10 cellular contexts compared by ENCODE assay signal in the genomic region with DNA sequence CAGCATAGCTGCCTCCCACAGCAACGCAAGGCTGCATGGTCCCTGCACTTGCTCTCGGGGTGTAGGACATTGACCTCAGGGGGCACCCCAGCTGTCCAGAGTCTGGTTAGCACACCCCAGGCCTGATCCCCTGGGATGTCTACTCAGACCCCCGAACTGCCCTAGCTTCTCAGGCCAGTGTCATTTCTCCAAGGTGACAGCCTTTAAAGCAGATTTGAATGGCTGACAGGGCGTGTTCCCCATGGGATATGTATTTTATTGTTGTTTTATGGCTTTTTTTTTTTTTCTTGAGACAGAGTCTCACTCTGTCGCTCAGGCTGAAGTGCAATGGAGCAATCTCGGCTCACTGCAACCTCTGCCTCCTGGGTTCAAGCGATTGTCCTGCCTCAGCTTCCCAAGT. TPM values are rescaled to one million over a fixed set of nuclear protein-coding genes. Genes with fewer than 3 reads are reported as not detected.
DNase-seq lines count a peak whose midpoint lies in the region; ATAC-seq and TF ChIP-seq lines count a peak whose summit lies in the region.
"Had no signal": no experiment of that assay in that cellular context is flagged by ENCODE, and none has a peak within 500 bp of the region (broad histone marks: within the 10 kb centered on the region; RNA-seq: fewer than 3 reads in every experiment).

No MANE protein-coding gene starts in this region.

- no peak for ATAC-seq in lung (ENCODE audit: insufficient read depth, low FRiP score)
- ATAC-seq in activated CD4-positive, alpha-beta T cell treated with anti-CD3 and anti-CD28 coated beads for 36 hours = no peak
- ATAC-seq: activated CD4-positive, CD25-positive, alpha-beta regulatory T cell treated with anti-CD3 and anti-CD28 coated beads, Interleukin-2, amount 50 U/mL, for 24 hours had no signal

- H3K79me2 ChIP-seq in GM23248 (ENCODE audit: insufficient read depth) = no peaks in the 10 kb centered on the region

- no peak overlapping the region for H3K4me3 Mint-ChIP-seq in activated CD4-positive, alpha-beta T cell treated with anti-CD3 and anti-CD28 coated beads for 36 hours
- H3K4me3 Mint-ChIP-seq in T-helper 2 cell treated with Interferon-gamma antibody and Interleukin-4, amounts not matched to agents 5 μg/mL and 100 μg/mL, for 36 hours = no peak overlapping the region
- H3K4me3 Mint-ChIP-seq: activated naive CD8-positive, alpha-beta T cell treated with anti-CD3 and anti-CD28 coated beads for 36 hours had no signal

- no peaks in the 10 kb centered on the region for H3K36me3 ChIP-seq in GM23248 (ENCODE audit: low read depth)
- no peaks in the 10 kb centered on the region for H3K36me3 ChIP-seq in lung (ENCODE audit: control insufficient read depth in 2 of 2, insufficient read depth in 2 of 2, low read length in 2 of 2)
- H3K36me3 ChIP-seq in stomach = no peaks in the 10 kb centered on the region

- DNase-seq in GM23248 = no peak
- DNase-seq in lung (ENCODE audit: low spot score) = no peak
- DNase-seq in stomach = no peak
- DNase-seq in activated CD4-positive, alpha-beta T cell treated with anti-CD3 and anti-CD28 coated beads for 36 hours = no peak
- no peak for DNase-seq in NCI-H146 (lab: John Stamatoyannopoulos, UW)
- DNase-seq in NCI-H446 treated with DMSO at 0.1 percent for 48 hours (lab: John Stamatoyannopoulos, UW) = no peak
- no peak for DNase-seq in T-helper 2 cell treated with Interferon-gamma antibody and Interleukin-4, amounts not matched to agents 5 μg/mL and 100 μg/mL, for 36 hours (ENCODE audit: low spot score)
- DNase-seq: activated naive CD8-positive, alpha-beta T cell treated with anti-CD3 and anti-CD28 coated beads for 36 hours had no signal

- 80 to 81% methylated on average over 7 of the region's 7 CpGs for WGBS in GM23248 (ENCODE audit: low coverage in 1 of 2, low lambda C conversion rate in 2 of 2, missing lambda C conversion rate in 2 of 2), 2 experiments
- 87 to 88% methylated on average over 7 of the region's 7 CpGs for WGBS in lung, 2 donors
- 59 to 66% (median 62%) methylated on average over 7 of the region's 7 CpGs for WGBS in stomach, 5 donors

- POLR2A ChIA-PET in activated CD4-positive, alpha-beta T cell treated with anti-CD3 and anti-CD28 coated beads for 36 hours (lab: Charles Lee) = interaction anchor here (0.6 kb wide), 2 partner anchors 220 to 1219 kb away, joined by 3 read pairs; no protein-coding TSS in a partner anchor

- no peak overlapping the region for H3K27ac Mint-ChIP-seq in activated CD4-positive, alpha-beta T cell treated with anti-CD3 and anti-CD28 coated beads for 36 hours
- H3K27ac Mint-ChIP-seq in T-helper 2 cell treated with Interferon-gamma antibody and Interleukin-4, amounts not matched to agents 5 μg/mL and 100 μg/mL, for 36 hours = no peak overlapping the region
- H3K27ac Mint-ChIP-seq: activated naive CD8-positive, alpha-beta T cell treated with anti-CD3 and anti-CD28 coated beads for 36 hours had no signal

- H3K4me3 ChIP-seq in GM23248 (no peak overlapping the region), lung (no peak overlapping the region), stomach (peak overlapping the region in 3 of 4 donors; percentile 36 to 47 (median 42))

- H3K4me2 ChIP-seq in GM23248 (ENCODE audit: unreplicated experiment) = no peak overlapping the region

- no peak for TF ChIP-seq EP300 in stomach (IDR thresholded peaks at IDR 0.05)

- intact Hi-C loops in stomach (cut with DNase I; ENCODE audit: low total_unique reads) = no loop called here
- intact Hi-C loops in activated CD4-positive, alpha-beta T cell treated with anti-CD3 and anti-CD28 coated beads for 36 hours (cut with DNase I, micrococcal nuclease) = no loop called here

- no peaks in the 10 kb centered on the region for H3K9me2 ChIP-seq in GM23248 (ENCODE audit: insufficient read depth)

- H3K4me1 ChIP-seq in GM23248 (ENCODE audit: insufficient read depth) (peaks cover 5% of the 10 kb centered on the region; the same call in 1 of the 2 replicates), lung (ENCODE audit: control insufficient read depth in 2 of 2, insufficient read depth in 2 of 2, low read length in 2 of 2) (peaks cover 0 to 15% of the 10 kb centered on the region in 2 donors), stomach (peaks cover 46 to 66% (median 65%) of the 10 kb centered on the region in 4 donors)

- H3K36me3 Mint-ChIP-seq in activated CD4-positive, alpha-beta T cell treated with anti-CD3 and anti-CD28 coated beads for 36 hours (ENCODE audit: low read depth) = no peaks in the 10 kb centered on the region
- peaks cover 5% of the 10 kb centered on the region for H3K36me3 Mint-ChIP-seq in T-helper 2 cell treated with Interferon-gamma antibody and Interleukin-4, amounts not matched to agents 5 μg/mL and 100 μg/mL, for 36 hours (ENCODE audit: low read depth)
- H3K36me3 Mint-ChIP-seq: activated naive CD8-positive, alpha-beta T cell treated with anti-CD3 and anti-CD28 coated beads for 36 hours had no signal

- H3K9me3 ChIP-seq in GM23248 (ENCODE audit: low read depth) (no peaks in the 10 kb centered on the region), lung (ENCODE audit: control insufficient read depth in 2 of 2, insufficient read depth in 1 of 2, low read length in 1 of 2) (no peaks in the 10 kb centered on the region), stomach (no peaks in the 10 kb centered on the region)

- in situ Hi-C loops in GM23248 (cut with MboI) = no loop called here

- no peak overlapping the region for H2AFZ ChIP-seq in GM23248

- H3K9ac ChIP-seq in GM23248 = peak overlapping the region; percentile 96; the same call in 1 of the 2 replicates

- H3K9me3 Mint-ChIP-seq in activated CD4-positive, alpha-beta T cell treated with anti-CD3 and anti-CD28 coated beads for 36 hours (ENCODE audit: low read depth) = no peaks in the 10 kb centered on the region
- peaks cover 4% of the 10 kb centered on the region for H3K9me3 Mint-ChIP-seq in T-helper 2 cell treated with Interferon-gamma antibody and Interleukin-4, amounts not matched to agents 5 μg/mL and 100 μg/mL, for 36 hours
- H3K9me3 Mint-ChIP-seq: activated naive CD8-positive, alpha-beta T cell treated with anti-CD3 and anti-CD28 coated beads for 36 hours had no signal

- TF ChIP-seq POLR2A in stomach (IDR thresholded peaks at IDR 0.05) = no peak

- no peaks in the 10 kb centered on the region for H4K20me1 ChIP-seq in GM23248 (ENCODE audit: insufficient read depth)

- H3K27ac ChIP-seq in GM23248 (no peak overlapping the region), angular gyrus (ENCODE audit: low read depth, low read length) (peak overlapping the region; percentile 99), lung (ENCODE audit: low read depth in 1 of 2, low read length in 1 of 2) (peak overlapping the region; percentile 99 to 100), stomach (peak overlapping the region; percentile 92 to 100 (median 98))

- TF ChIP-seq CTCF in lung (IDR thresholded peaks at IDR 0.05; ENCODE audit: control extremely low read depth, extremely low read depth) (no peak), stomach (IDR thresholded peaks at IDR 0.05) (no peak)

- 0 out of 2 replicates have a peak, but pooled peaks cover 5% of the 10 kb centered on the region for H3F3A ChIP-seq in GM23248 (ENCODE audit: insufficient read depth)

- peaks cover 9% of the 10 kb centered on the region for H3K4me1 Mint-ChIP-seq in activated CD4-positive, alpha-beta T cell treated with anti-CD3 and anti-CD28 coated beads for 36 hours
- H3K4me1 Mint-ChIP-seq in T-helper 2 cell treated with Interferon-gamma antibody and Interleukin-4, amounts not matched to agents 5 μg/mL and 100 μg/mL, for 36 hours (ENCODE audit: low read depth) = peaks cover 16% of the 10 kb centered on the region

- H3K27me3 ChIP-seq in GM23248 (replicated peaks; ENCODE audit: insufficient read depth) = no peaks in the 10 kb centered on the region
- H3K27me3 ChIP-seq in lung (ENCODE audit: control insufficient read depth, insufficient read depth) = no peaks in the 10 kb centered on the region
- H3K27me3 ChIP-seq in stomach = no peaks in the 10 kb centered on the region

- H3K27me3 Mint-ChIP-seq in activated CD4-positive, alpha-beta T cell treated with anti-CD3 and anti-CD28 coated beads for 36 hours = no peaks in the 10 kb centered on the region
- H3K27me3 Mint-ChIP-seq in T-helper 2 cell treated with Interferon-gamma antibody and Interleukin-4, amounts not matched to agents 5 μg/mL and 100 μg/mL, for 36 hours (ENCODE audit: low read depth) = no peaks in the 10 kb centered on the region
- H3K27me3 Mint-ChIP-seq: activated naive CD8-positive, alpha-beta T cell treated with anti-CD3 and anti-CD28 coated beads for 36 hours had no signal

- CTCF ChIA-PET in activated CD4-positive, alpha-beta T cell treated with anti-CD3 and anti-CD28 coated beads for 36 hours (lab: Charles Lee) = interaction anchor here (1.4 to 2.3 kb wide), 3 partner anchors 9 to 39 kb away, joined by 4 to 7 read pairs (median 5); no protein-coding TSS in a partner anchor

RNA-seq across cellular contexts. Expression of a gene that starts 40.8 kb away (rescaled TPM):
- total RNA-seq in GM23248 (2014; rRNA removed; shearing (Covaris generic)) = 301 and 318 TPM in 2 replicates
- 570 and 594 TPM in 2 replicates for polyA plus RNA-seq in GM23248 (2016; fragmentation: Nextera tagmentation; extraction: Ambion mirVana)
- 100 to 1,000 TPM; 755 to 925 TPM for total RNA-seq in lung
- 1,000 to 10,000 TPM; 1,633 to 1,655 TPM for polyA plus RNA-seq in lung
- 1,000 to 10,000 TPM in 1 of 5 donors, 100 to 1,000 TPM in 4; 244 to 1,175 (median 701) TPM for total RNA-seq in stomach
- polyA plus RNA-seq in stomach = 1,000 to 10,000 TPM; 1,451 to 2,006 (median 1,527) TPM
- 1,000 to 10,000 TPM; 2,106 to 2,969 TPM for total RNA-seq in activated CD4-positive, alpha-beta T cell treated with anti-CD3 and anti-CD28 coated beads for 36 hours

Comparison
In these comparisons a context has a peak if more than half of its experiments do, and no peak if none do; other contexts are left out.
1. H3K4me3 ChIP-seq: peak in stomach (3 of 4); none in GM23248 (single experiment) and lung (single experiment).